In the genomic region with DNA sequence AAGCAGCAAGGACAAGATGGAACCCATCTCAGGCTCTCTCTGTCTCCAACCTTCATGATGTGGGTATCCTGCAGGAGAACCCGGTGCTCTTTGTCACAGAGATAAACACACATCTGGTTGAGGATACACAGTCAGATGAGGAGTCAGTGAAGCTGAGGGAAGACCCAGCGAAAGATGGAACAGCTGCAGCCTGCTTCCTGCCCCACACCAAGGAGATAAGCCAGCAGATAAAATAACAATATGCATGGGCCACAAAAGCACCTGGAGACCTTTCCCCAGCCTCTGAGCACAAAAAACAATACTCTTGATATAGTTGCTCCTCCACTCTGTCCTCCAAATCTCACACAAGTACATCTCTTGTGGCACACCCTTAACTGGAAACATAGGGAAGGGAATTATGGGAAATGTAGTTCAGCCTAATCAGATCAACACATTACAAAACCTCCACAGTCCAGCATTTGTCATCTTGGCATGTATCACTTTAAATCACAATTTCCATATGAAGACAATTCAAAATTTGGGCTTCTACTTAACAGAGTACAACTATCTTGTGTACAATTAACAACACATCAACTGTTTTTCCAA, we compare ENCODE assay signal across 1 cellular context.
TF ChIP-seq lines count a peak whose summit lies in the region.

No MANE protein-coding gene starts in this region.

TF ChIP-seq in HepG2, 621 proteins besides CTCF, POLR2A, EP300 and RAD21:
- TF ChIP-seq ZNF143 (CRISPR knock-in tag; IDR thresholded peaks at IDR 0.05) = 0 out of 2 replicates have a peak, but pooled peaks have one; percentile 41
- peak; percentile 84 for TF ChIP-seq THAP11 (CRISPR knock-in tag; IDR thresholded peaks at IDR 0.05)
- TF ChIP-seq, protein P1, sequence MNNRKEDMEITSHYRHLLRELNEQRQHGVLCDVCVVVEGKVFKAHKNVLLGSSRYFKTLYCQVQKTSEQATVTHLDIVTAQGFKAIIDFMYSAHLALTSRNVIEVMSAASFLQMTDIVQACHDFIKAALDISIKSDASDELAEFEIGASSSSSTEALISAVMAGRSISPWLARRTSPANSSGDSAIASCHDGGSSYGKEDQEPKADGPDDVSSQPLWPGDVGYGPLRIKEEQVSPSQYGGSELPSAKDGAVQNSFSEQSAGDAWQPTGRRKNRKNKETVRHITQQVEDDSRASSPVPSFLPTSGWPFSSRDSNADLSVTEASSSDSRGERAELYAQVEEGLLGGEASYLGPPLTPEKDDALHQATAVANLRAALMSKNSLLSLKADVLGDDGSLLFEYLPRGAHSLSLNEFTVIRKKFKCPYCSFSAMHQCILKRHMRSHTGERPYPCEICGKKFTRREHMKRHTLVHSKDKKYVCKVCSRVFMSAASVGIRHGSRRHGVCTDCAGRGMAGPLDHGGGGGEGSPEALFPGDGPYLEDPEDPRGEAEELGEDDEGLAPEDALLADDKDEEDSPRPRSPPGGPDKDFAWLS (CRISPR knock-in tag; IDR thresholded peaks at IDR 0.05; ENCODE audit: borderline replicate concordance) = no peak
- TF ChIP-seq ZBTB21 (CRISPR knock-in tag; IDR thresholded peaks at IDR 0.05) = no peak
